In genomic region chr6:19662911-19663310, GRCh38 we compare ENCODE assay signal across 18 cellular contexts.
"Had no signal": no experiment of that assay in that cellular context is flagged by ENCODE, and none has a peak within 500 bp of the region (broad histone marks: within the 10 kb centered on the region; RNA-seq: fewer than 3 reads in every experiment).

No MANE protein-coding gene starts in this region.

- H3K9me3 ChIP-seq: esophagus squamous epithelium, neutrophil, sigmoid colon, thyroid gland had no signal

- H3K9me3 Mint-ChIP-seq: activated T-helper 1 cell treated with anti-CD3 and anti-CD28 coated beads, Interleukin-12 subunit alpha, Interleukin-12 subunit beta, Interleukin-2, Interleukin-4 antibody, amounts not matched to agents 30 ng/mL and 10 ng/mL and 1 ng/mL, durations not matched to agents 14 hours and 24 hours and 36 hours had no signal

- H3K27me3 Mint-ChIP-seq: activated naive CD8-positive, alpha-beta T cell; dendritic cell treated with granulocyte-macrophage colony-stimulating factor and Interleukin-4, amounts not matched to agents 40 ng/mL and 50 ng/mL, for 4 days; naive thymus-derived CD8-positive, alpha-beta T cell had no signal

- H2AFZ ChIP-seq: parathyroid adenoma had no signal

- H3K4me1 ChIP-seq: esophagus squamous epithelium, parathyroid adenoma, spleen had no signal

- ATAC-seq: activated CD4-positive, alpha-beta T cell treated with anti-CD3 and anti-CD28 coated beads for 36 hours; left cardiac atrium; naive thymus-derived CD8-positive, alpha-beta T cell had no signal

- H3K79me2 ChIP-seq: parathyroid adenoma had no signal

- H3K36me3 ChIP-seq: cardiac muscle cell, esophagus squamous epithelium, neutrophil, sigmoid colon, spleen, thyroid gland had no signal

- H3K27ac ChIP-seq: cardiac muscle cell, esophagus squamous epithelium, neutrophil, parathyroid adenoma, sigmoid colon, spleen, thyroid gland had no signal

- H3K4me1 Mint-ChIP-seq: activated CD4-positive, alpha-beta T cell treated with anti-CD3 and anti-CD28 coated beads for 36 hours; naive thymus-derived CD8-positive, alpha-beta T cell had no signal

- H3K27ac Mint-ChIP-seq: activated CD4-positive, alpha-beta T cell treated with anti-CD3 and anti-CD28 coated beads for 36 hours; activated naive CD8-positive, alpha-beta T cell; activated T-helper 1 cell treated with anti-CD3 and anti-CD28 coated beads, Interleukin-12 subunit alpha, Interleukin-12 subunit beta, Interleukin-2, Interleukin-4 antibody, amounts not matched to agents 30 ng/mL and 10 ng/mL and 1 ng/mL, durations not matched to agents 14 hours and 24 hours and 36 hours; dendritic cell treated with granulocyte-macrophage colony-stimulating factor and Interleukin-4, amounts not matched to agents 40 ng/mL and 50 ng/mL, for 4 days; naive thymus-derived CD8-positive, alpha-beta T cell had no signal

- H3K4me3 Mint-ChIP-seq: activated CD4-positive, alpha-beta T cell treated with anti-CD3 and anti-CD28 coated beads for 36 hours; activated naive CD8-positive, alpha-beta T cell; activated T-helper 1 cell treated with anti-CD3 and anti-CD28 coated beads, Interleukin-12 subunit alpha, Interleukin-12 subunit beta, Interleukin-2, Interleukin-4 antibody, amounts not matched to agents 30 ng/mL and 10 ng/mL and 1 ng/mL, durations not matched to agents 14 hours and 24 hours and 36 hours; dendritic cell treated with granulocyte-macrophage colony-stimulating factor and Interleukin-4, amounts not matched to agents 40 ng/mL and 50 ng/mL, for 4 days; naive thymus-derived CD8-positive, alpha-beta T cell had no signal

- H3K4me3 ChIP-seq: cardiac muscle cell, esophagus squamous epithelium, sigmoid colon, spleen, thyroid gland had no signal

- H3K27me3 ChIP-seq: cardiac muscle cell, esophagus squamous epithelium, neutrophil, sigmoid colon, spleen, thyroid gland had no signal

- H3K36me3 Mint-ChIP-seq: activated naive CD8-positive, alpha-beta T cell had no signal

- DNase-seq: activated CD4-positive, alpha-beta T cell treated with anti-CD3 and anti-CD28 coated beads for 36 hours; activated CD4-positive, alpha-beta T cell treated with anti-CD3 and anti-CD28 coated beads, Interleukin-2, amount 50 U/mL, for 48 hours; activated gamma-delta T cell treated with Interleukin-2 at 50 U/mL for 16 hours; effector memory CD4-positive, alpha-beta T cell; esophagus squamous epithelium; left cardiac atrium; naive thymus-derived CD8-positive, alpha-beta T cell; sigmoid colon; spleen; stimulated activated CD8-positive, alpha-beta memory T cell treated with anti-CD3 and anti-CD28 coated beads, Interleukin-4, amount 100 ng/mL, for 48 hours; stimulated activated naive CD4-positive, alpha-beta T cell; thyroid gland had no signal
